8 cellular contexts compared by ENCODE assay signal in the genomic region with DNA sequence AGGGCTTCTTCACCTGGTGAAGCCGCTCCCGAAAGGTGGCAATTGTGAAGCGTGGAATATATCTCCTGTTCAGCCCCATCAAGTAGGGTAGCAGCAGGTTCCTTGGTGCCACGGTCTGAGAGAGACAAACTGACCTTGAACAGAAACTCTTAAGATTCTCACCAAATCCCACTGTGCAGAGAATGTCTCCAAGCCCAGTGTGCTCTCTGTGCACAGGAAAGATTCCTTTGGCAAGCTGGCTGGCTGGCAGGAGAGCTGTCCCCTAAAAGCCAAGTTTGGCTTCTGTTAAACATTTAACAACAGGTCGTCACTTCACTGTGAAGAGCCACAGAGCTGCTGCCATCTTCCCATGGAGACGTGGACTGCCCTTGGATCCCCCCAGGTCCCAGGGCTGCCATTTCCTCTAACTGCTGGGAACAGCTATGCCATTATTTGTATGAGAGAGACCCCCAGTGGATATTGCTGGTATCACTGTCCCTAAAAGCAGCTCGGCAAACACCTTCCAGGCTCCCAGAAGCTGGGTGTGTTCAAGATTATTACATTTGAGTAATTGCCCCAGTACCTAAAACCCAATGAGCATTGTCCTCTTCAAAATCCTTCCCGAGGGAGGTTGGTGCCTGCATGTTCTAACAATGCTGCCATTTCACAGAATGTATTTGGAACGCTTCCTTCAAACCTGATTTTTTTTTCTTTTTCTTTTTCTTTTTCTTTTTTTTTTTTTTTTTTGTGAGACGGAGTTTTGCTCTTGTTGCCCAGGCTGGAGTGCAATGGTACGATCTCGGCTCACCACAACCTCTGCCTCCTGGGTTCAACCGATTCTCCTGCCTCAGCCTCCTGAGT.
DNase-seq lines count a peak whose midpoint lies in the region; ATAC-seq and TF ChIP-seq lines count a peak whose summit lies in the region.

No MANE protein-coding gene starts in this region.

- no peak overlapping the region for H3K4me2 ChIP-seq in SU-DHL-6 (ENCODE audit: low read depth, low read length, poor library complexity, severe bottlenecking)

- CTCF ChIA-PET in HEK293T (lab: Yijun Ruan, JAX) (interaction anchor here (0.6 to 4.8 kb wide), 15 partner anchors 9 to 389 kb away, joined by 3 to 80 read pairs (median 3); no protein-coding TSS in a partner anchor), MCF 10A (lab: Yijun Ruan, JAX) (interaction anchor here (0.5 to 13.7 kb wide), 35 partner anchors 9 to 889 kb away, joined by 3 to 222 read pairs (median 4); no protein-coding TSS in a partner anchor)

- TF ChIP-seq CTCF in SU-DHL-6 (IDR thresholded peaks at IDR 0.05; ENCODE audit: insufficient read depth, low read length, poor library complexity, severe bottlenecking) = peak; percentile 31
- peak; percentile 86 for TF ChIP-seq CTCF in MCF 10A (IDR thresholded peaks at IDR 0.05; ENCODE audit: unreplicated experiment)

- POLR2A ChIA-PET in HEK293T (lab: Yijun Ruan, JAX) (interaction anchor here (0.8 kb wide), 1 partner anchor 360 kb away, joined by 5 read pairs; no protein-coding TSS in a partner anchor), MCF 10A (lab: Yijun Ruan, JAX) (interaction anchor here (0.7 to 2.2 kb wide), 4 partner anchors 71 to 360 kb away, joined by 3 to 8 read pairs (median 4); a partner anchor contains a TSS)

- H3K4me3 ChIP-seq in SU-DHL-6 (ENCODE audit: insufficient read depth, low read length, poor library complexity, severe bottlenecking) = no peak overlapping the region

- peak; percentile 79 for DNase-seq in ELR (ENCODE audit: low read depth)
- DNase-seq in HEK293T (ENCODE audit: extremely low spot score) = peak; percentile 89
- DNase-seq in NCI-H1417 treated with DMSO at 0.1 percent for 48 hours (lab: John Stamatoyannopoulos, UW) = peak; percentile 45
- DNase-seq in MCF 10A (ENCODE audit: unreplicated experiment) = peak; percentile 73
- peak; percentile 88 for DNase-seq in iPS-NIHi7 (ENCODE audit: extremely low spot score)
- peak; percentile 20 for DNase-seq in stimulated activated CD4-positive, alpha-beta T cell treated with anti-CD3 and anti-CD28 coated beads, Interleukin-12 subunit alpha, Interleukin-12 subunit beta, amount 100 ng/mL, for 4 hours

- H3K79me2 ChIP-seq in SU-DHL-6 (ENCODE audit: insufficient read depth, low read length) = no peaks in the 10 kb centered on the region

- no peaks in the 10 kb centered on the region for H3K36me3 ChIP-seq in SU-DHL-6 (ENCODE audit: low read length)

- H3K27ac Mint-ChIP-seq in MCF 10A (ENCODE audit: low read depth, unreplicated experiment) = no peak overlapping the region

- H3K9me3 ChIP-seq in SU-DHL-6 (ENCODE audit: insufficient read depth, low read length) = no peaks in the 10 kb centered on the region

- no peaks in the 10 kb centered on the region for H3F3A ChIP-seq in SU-DHL-6 (ENCODE audit: insufficient read depth)

- no peak overlapping the region for H3K9ac ChIP-seq in SU-DHL-6 (ENCODE audit: low read length)

- H3K36me3 Mint-ChIP-seq in MCF 10A (ENCODE audit: insufficient read depth, unreplicated experiment) = no peaks in the 10 kb centered on the region

- BruUV-seq in MCF 10A (replicated peaks; lab: Mats Ljungman, UMichigan) = no TSS peak

- ATAC-seq in HG03439 (IDR thresholded peaks at IDR 0.05; ENCODE audit: unreplicated experiment) = no peak

- intact Hi-C loops in MCF 10A (cut with micrococcal nuclease) = loop anchor here (1.0 to 2.0 kb wide), 3 partner anchors 72 to 360 kb away; a partner anchor contains a TSS

- no peaks in the 10 kb centered on the region for H3K9me3 Mint-ChIP-seq in MCF 10A (ENCODE audit: unreplicated experiment)

- H3K27me3 ChIP-seq in SU-DHL-6 (ENCODE audit: low read length) = no peaks in the 10 kb centered on the region

- H2AFZ ChIP-seq in SU-DHL-6 (ENCODE audit: low read depth, low read length, severe bottlenecking) = no peak overlapping the region

- H3K27me3 Mint-ChIP-seq in MCF 10A (ENCODE audit: insufficient read depth, unreplicated experiment) = no peaks in the 10 kb centered on the region

- H4K20me1 ChIP-seq in SU-DHL-6 (ENCODE audit: low read depth, low read length) = no peaks in the 10 kb centered on the region

- H3K27ac ChIP-seq in SU-DHL-6 (ENCODE audit: low read depth, low read length) = no peak overlapping the region

- H3K9me2 ChIP-seq in SU-DHL-6 (replicated peaks; ENCODE audit: insufficient read depth, low read length) = no peaks in the 10 kb centered on the region

- peaks cover 17% of the 10 kb centered on the region for H3K4me1 Mint-ChIP-seq in MCF 10A (ENCODE audit: insufficient read depth, unreplicated experiment)

- H3K4me3 Mint-ChIP-seq in MCF 10A (ENCODE audit: unreplicated experiment) = no peak overlapping the region

TF ChIP-seq in HEK293T, 16 proteins besides CTCF, POLR2A, EP300 and RAD21:
- TF ChIP-seq ZNF384 (IDR thresholded peaks at IDR 0.05) (peak; percentile 60; the same call in 1 of the 2 replicates), FOXA1 (IDR thresholded peaks at IDR 0.05) (no peak)

Comparison
In these comparisons a context has a peak if more than half of its experiments do, and no peak if none do; other contexts are left out.
1. DNase-seq: peak in every context shown above with its lines; median percentile 89 in HEK293T; 88 in iPS-NIHi7; 79 in ELR; 73 in MCF 10A; 45 in NCI-H1417 treated with DMSO at 0.1 percent for 48 hours; 20 in stimulated activated CD4-positive, alpha-beta T cell treated with anti-CD3 and anti-CD28 coated beads, Interleukin-12 subunit alpha, Interleukin-12 subunit beta, amount 100 ng/mL, for 4 hours.